ENCODE assay signal across 1 cellular context in genomic region chr3:120765830-120766511, GRCh38.
TF ChIP-seq lines count a peak whose summit lies in the region.

No MANE protein-coding gene starts in this region.

TF ChIP-seq in H1, 55 proteins besides CTCF, POLR2A, EP300 and RAD21 (continued from another document):
- no peak for TF ChIP-seq CHD7 (IDR thresholded peaks at IDR 0.05; ENCODE audit: insufficient replicate concordance, low read length)
- no peak for TF ChIP-seq NRF1 (IDR thresholded peaks at IDR 0.05; ENCODE audit: low read depth, low read length)
- no peak for TF ChIP-seq JUND (IDR thresholded peaks at IDR 0.05; ENCODE audit: low read length)
- no peak for TF ChIP-seq GTF2F1 (IDR thresholded peaks at IDR 0.05; ENCODE audit: borderline replicate concordance, low read depth, low read length)
- TF ChIP-seq PHF8 (conservative IDR thresholded peaks at IDR 0.05; ENCODE audit: low read depth, low read length): no peak
- TF ChIP-seq SIX5 (IDR thresholded peaks at IDR 0.05; ENCODE audit: low read depth, low read length): no peak
- no peak for TF ChIP-seq NANOG (IDR thresholded peaks at IDR 0.05; ENCODE audit: insufficient read depth, low read depth, low read length, poor library complexity, severe bottlenecking)
- no peak for TF ChIP-seq RBBP5 (IDR thresholded peaks at IDR 0.05; ENCODE audit: borderline replicate concordance, low read depth, low read length)
- TF ChIP-seq SAP30 (IDR thresholded peaks at IDR 0.05; ENCODE audit: insufficient read depth, insufficient replicate concordance, low read length): no peak
- no peak for TF ChIP-seq YY1 (IDR thresholded peaks at IDR 0.05; ENCODE audit: low read depth, low read length)
- TF ChIP-seq SIRT6 (IDR thresholded peaks at IDR 0.05; ENCODE audit: low read length): no peak
